Comparison of ENCODE assay signal across 1 cellular context in the genomic region with DNA sequence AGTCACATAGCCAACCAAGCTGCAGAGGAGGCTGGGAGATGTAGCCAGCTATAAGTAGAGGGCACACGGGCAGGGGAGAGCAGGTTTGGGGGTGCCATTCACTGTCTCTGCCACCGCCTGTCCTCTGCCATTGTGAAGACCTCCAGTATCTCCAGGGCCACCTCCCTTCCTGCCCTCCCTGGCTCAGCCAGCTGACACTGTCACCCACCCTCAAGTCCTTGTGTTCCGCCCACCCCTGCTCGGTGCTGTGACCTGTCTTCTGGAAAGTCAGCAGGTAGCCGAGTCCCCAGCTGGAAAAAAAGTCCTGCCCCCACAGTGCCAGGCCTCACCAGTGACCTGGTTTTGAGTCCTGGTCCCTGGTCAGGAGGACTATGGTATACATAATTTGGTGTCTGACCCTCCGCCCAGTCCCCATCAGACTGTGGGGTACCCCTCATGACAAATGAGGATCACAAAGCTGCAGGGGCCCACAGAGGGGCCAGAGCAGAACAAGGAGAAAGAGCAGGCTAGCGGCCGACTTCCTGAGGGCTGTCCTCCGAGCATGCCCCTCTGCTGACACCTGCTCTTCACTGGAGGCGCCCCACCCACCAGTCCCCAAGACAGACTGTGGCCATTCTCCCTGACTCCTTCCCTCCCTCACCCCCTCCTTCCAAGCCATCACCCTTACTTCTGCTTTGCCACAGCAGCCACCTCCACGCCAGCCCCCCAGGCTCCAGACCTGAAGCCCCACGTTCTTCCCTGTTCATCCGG.
TF ChIP-seq lines count a peak whose summit lies in the region.

No MANE protein-coding gene starts in this region.

TF ChIP-seq in GM23338, 12 proteins besides CTCF, POLR2A, EP300 and RAD21:
- TF ChIP-seq, protein P1, sequence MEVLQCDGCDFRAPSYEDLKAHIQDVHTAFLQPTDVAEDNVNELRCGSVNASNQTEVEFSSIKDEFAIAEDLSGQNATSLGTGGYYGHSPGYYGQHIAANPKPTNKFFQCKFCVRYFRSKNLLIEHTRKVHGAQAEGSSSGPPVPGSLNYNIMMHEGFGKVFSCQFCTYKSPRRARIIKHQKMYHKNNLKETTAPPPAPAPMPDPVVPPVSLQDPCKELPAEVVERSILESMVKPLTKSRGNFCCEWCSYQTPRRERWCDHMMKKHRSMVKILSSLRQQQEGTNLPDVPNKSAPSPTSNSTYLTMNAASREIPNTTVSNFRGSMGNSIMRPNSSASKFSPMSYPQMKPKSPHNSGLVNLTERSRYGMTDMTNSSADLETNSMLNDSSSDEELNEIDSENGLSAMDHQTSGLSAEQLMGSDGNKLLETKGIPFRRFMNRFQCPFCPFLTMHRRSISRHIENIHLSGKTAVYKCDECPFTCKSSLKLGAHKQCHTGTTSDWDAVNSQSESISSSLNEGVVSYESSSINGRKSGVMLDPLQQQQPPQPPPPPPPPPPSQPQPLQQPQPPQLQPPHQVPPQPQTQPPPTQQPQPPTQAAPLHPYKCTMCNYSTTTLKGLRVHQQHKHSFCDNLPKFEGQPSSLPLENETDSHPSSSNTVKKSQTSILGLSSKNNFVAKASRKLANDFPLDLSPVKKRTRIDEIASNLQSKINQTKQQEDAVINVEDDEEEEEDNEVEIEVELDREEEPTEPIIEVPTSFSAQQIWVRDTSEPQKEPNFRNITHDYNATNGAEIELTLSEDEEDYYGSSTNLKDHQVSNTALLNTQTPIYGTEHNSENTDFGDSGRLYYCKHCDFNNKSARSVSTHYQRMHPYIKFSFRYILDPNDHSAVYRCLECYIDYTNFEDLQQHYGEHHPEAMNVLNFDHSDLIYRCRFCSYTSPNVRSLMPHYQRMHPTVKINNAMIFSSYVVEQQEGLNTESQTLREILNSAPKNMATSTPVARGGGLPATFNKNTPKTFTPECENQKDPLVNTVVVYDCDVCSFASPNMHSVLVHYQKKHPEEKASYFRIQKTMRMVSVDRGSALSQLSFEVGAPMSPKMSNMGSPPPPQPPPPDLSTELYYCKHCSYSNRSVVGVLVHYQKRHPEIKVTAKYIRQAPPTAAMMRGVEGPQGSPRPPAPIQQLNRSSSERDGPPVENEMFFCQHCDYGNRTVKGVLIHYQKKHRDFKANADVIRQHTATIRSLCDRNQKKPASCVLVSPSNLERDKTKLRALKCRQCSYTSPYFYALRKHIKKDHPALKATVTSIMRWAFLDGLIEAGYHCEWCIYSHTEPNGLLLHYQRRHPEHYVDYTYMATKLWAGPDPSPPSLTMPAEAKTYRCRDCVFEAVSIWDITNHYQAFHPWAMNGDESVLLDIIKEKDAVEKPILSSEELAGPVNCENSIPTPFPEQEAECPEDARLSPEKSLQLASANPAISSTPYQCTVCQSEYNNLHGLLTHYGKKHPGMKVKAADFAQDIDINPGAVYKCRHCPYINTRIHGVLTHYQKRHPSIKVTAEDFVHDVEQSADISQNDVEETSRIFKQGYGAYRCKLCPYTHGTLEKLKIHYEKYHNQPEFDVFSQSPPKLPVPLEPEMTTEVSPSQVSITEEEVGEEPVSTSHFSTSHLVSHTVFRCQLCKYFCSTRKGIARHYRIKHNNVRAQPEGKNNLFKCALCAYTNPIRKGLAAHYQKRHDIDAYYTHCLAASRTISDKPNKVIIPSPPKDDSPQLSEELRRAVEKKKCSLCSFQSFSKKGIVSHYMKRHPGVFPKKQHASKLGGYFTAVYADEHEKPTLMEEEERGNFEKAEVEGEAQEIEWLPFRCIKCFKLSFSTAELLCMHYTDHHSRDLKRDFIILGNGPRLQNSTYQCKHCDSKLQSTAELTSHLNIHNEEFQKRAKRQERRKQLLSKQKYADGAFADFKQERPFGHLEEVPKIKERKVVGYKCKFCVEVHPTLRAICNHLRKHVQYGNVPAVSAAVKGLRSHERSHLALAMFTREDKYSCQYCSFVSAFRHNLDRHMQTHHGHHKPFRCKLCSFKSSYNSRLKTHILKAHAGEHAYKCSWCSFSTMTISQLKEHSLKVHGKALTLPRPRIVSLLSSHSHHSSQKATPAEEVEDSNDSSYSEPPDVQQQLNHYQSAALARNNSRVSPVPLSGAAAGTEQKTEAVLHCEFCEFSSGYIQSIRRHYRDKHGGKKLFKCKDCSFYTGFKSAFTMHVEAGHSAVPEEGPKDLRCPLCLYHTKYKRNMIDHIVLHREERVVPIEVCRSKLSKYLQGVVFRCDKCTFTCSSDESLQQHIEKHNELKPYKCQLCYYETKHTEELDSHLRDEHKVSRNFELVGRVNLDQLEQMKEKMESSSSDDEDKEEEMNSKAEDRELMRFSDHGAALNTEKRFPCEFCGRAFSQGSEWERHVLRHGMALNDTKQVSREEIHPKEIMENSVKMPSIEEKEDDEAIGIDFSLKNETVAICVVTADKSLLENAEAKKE (CRISPR knock-in tag; IDR thresholded peaks at IDR 0.05): no peak
- TF ChIP-seq NANOG (IDR thresholded peaks at IDR 0.05; ENCODE audit: borderline replicate concordance) (no peak), STAT1 (IDR thresholded peaks at IDR 0.05; ENCODE audit: unreplicated experiment) (no peak), CREB1 (CRISPR knock-in tag; IDR thresholded peaks at IDR 0.05; ENCODE audit: low read depth) (no peak), POLR2AphosphoS5 (IDR thresholded peaks at IDR 0.05; ENCODE audit: low read depth) (no peak)
- TF ChIP-seq, protein P2, sequence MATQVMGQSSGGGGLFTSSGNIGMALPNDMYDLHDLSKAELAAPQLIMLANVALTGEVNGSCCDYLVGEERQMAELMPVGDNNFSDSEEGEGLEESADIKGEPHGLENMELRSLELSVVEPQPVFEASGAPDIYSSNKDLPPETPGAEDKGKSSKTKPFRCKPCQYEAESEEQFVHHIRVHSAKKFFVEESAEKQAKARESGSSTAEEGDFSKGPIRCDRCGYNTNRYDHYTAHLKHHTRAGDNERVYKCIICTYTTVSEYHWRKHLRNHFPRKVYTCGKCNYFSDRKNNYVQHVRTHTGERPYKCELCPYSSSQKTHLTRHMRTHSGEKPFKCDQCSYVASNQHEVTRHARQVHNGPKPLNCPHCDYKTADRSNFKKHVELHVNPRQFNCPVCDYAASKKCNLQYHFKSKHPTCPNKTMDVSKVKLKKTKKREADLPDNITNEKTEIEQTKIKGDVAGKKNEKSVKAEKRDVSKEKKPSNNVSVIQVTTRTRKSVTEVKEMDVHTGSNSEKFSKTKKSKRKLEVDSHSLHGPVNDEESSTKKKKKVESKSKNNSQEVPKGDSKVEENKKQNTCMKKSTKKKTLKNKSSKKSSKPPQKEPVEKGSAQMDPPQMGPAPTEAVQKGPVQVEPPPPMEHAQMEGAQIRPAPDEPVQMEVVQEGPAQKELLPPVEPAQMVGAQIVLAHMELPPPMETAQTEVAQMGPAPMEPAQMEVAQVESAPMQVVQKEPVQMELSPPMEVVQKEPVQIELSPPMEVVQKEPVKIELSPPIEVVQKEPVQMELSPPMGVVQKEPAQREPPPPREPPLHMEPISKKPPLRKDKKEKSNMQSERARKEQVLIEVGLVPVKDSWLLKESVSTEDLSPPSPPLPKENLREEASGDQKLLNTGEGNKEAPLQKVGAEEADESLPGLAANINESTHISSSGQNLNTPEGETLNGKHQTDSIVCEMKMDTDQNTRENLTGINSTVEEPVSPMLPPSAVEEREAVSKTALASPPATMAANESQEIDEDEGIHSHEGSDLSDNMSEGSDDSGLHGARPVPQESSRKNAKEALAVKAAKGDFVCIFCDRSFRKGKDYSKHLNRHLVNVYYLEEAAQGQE (IDR thresholded peaks at IDR 0.05; ENCODE audit: unreplicated experiment): no peak
